ENCODE assay signal across 8 cellular contexts in the genomic region with DNA sequence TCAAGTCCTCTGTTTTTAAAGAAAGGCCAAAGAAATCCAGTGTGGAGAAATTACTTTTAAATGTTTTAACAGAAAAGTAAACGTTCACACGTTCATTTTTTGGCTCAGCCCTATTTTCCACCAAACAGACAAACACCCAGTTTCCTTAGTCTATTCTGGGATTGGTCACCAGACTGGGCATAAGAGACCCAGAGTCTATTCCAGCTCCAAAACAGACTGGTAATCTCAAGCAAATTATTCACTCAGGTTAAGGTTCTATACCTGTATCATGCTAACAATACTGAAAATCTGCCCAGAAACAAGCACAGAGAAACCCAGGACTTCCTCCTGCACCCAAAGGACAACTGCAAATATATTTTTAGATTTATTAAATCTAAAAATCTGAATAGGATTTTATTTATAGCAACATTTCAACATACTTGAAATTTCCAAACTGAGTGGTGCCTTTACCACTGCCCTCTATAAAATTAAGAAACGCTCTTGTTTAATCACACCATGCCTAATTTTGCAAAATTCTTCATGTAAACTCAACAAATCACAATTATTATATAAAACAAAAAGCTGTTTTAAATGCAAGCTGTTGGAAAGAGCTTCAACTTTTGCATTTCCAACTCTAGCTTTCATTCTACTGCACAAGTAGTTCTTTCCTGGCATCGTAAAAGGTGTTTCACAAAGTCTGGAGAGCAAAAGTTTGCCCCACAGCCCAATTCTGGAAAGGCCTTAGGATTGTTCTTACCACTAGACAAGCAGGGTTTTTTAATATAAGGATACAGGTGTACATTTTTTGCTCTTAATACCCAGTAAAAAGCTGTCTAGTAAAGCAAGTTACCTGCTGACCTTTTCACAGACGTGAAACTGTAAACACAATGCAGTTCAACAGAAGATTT. TPM values are rescaled to one million over a fixed set of nuclear protein-coding genes. Genes with fewer than 3 reads are reported as not detected.
A peak's percentile ranks its signal among the peaks of the same experiment; 100 is the strongest.
DNase-seq lines count a peak whose midpoint lies in the region; ATAC-seq, FAIRE-seq and TF ChIP-seq lines count a peak whose summit lies in the region.

No MANE protein-coding gene starts in this region.

- H3K9me3 ChIP-seq in A549: no peaks in the 10 kb centered on the region
- H3K9me3 ChIP-seq in ascending aorta: no peaks in the 10 kb centered on the region

- peak overlapping the region; percentile 74 to 91 for H3K27ac ChIP-seq in A549
- peak overlapping the region; percentile 72 to 88 for H3K27ac ChIP-seq in ascending aorta

- ATAC-seq in A549: peak; percentile 41 to 45; a peak in 4 of 6 replicates
- ATAC-seq in HG03457 (IDR thresholded peaks at IDR 0.05; ENCODE audit: unreplicated experiment): no peak
- ATAC-seq in HG02981 (IDR thresholded peaks at IDR 0.05; ENCODE audit: unreplicated experiment): no peak

- CTCF ChIA-PET in A549 (lab: Yijun Ruan, JAX): interaction anchor here (1.1 kb wide), 1 partner anchor 14 kb away, joined by 4 read pairs; no protein-coding TSS in a partner anchor

- no peak for DNase-seq in A549 (ENCODE audit: low read depth in 1 of 2, low spot score in 1 of 2)
- DNase-seq in HFF-Myc (ENCODE audit: extremely low read depth, low read depth): no peak
- DNase-seq in ascending aorta (ENCODE audit: low spot score in 2 of 2): no peak
- peak; percentile 44 for DNase-seq in medulla oblongata (ENCODE audit: extremely low spot score)
- no peak for DNase-seq in kidney glomerular epithelial cell (lab: John Stamatoyannopoulos, UW)
- no peak for DNase-seq in SW480 (ENCODE audit: low spot score)

- no peak for TF ChIP-seq POLR2A in A549 (IDR thresholded peaks at IDR 0.05; ENCODE audit: low read length)

- peaks cover 18% of the 10 kb centered on the region; the same call in 2 of the 3 replicates for H3K4me1 ChIP-seq in A549
- peaks cover 0 to 12% of the 10 kb centered on the region in 2 donors for H3K4me1 ChIP-seq in ascending aorta

- no peaks in the 10 kb centered on the region for H3K27me3 ChIP-seq in ascending aorta

- no peaks in the 10 kb centered on the region for H3K36me3 ChIP-seq in ascending aorta

- 47% methylated on average over 5 of the region's 5 CpGs for WGBS in A549 (ENCODE audit: missing lambda C conversion rate)

- peak overlapping the region; percentile 76 for H3K4me2 ChIP-seq in A549

- FAIRE-seq in A549 (lab: Jason Lieb, UNC): no peak

- TF ChIP-seq EP300 in A549 (IDR thresholded peaks at IDR 0.05): no peak

- TF ChIP-seq CTCF in A549 (IDR thresholded peaks at IDR 0.05) (no peak), HFF-Myc (IDR thresholded peaks at IDR 0.05; ENCODE audit: low read depth, low read length, missing control alignments) (no peak), ascending aorta (IDR thresholded peaks at IDR 0.05) (no peak)

- TF ChIP-seq RAD21 in A549 (conservative IDR thresholded peaks at IDR 0.05 in 1 of 2, IDR thresholded peaks at IDR 0.05 in 1 of 2): no peak

- H3K4me3 ChIP-seq in A549 (peak overlapping the region; percentile 66), HFF-Myc (replicated peaks; ENCODE audit: low read depth, low read length) (peak overlapping the region; percentile 50), ascending aorta (peak overlapping the region; percentile 64 to 69)

- POLR2A ChIA-PET in A549 (lab: Yijun Ruan, JAX): interaction anchor here (1.1 kb wide), 1 partner anchor 19 kb away, joined by 3 read pairs; a partner anchor contains a TSS

- intact Hi-C loops in ascending aorta (cut with DNase I): no loop called here

TF ChIP-seq in A549, 52 proteins besides CTCF, POLR2A, EP300 and RAD21:
- no peak for TF ChIP-seq FOXS1 (CRISPR knock-in tag; IDR thresholded peaks at IDR 0.05)
- no peak for TF ChIP-seq CBX2 (IDR thresholded peaks at IDR 0.05; ENCODE audit: borderline replicate concordance, low read depth)
- TF ChIP-seq HEYL (CRISPR knock-in tag; IDR thresholded peaks at IDR 0.05): no peak
- TF ChIP-seq BHLHE40 (IDR thresholded peaks at IDR 0.05; ENCODE audit: low read depth, low read length): no peak
- TF ChIP-seq HOXA7 (CRISPR knock-in tag; IDR thresholded peaks at IDR 0.05): no peak
- TF ChIP-seq, protein P1, sequence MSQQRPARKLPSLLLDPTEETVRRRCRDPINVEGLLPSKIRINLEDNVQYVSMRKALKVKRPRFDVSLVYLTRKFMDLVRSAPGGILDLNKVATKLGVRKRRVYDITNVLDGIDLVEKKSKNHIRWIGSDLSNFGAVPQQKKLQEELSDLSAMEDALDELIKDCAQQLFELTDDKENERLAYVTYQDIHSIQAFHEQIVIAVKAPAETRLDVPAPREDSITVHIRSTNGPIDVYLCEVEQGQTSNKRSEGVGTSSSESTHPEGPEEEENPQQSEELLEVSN (IDR thresholded peaks at IDR 0.05; ENCODE audit: borderline replicate concordance, low read depth): no peak
- TF ChIP-seq, protein P2, sequence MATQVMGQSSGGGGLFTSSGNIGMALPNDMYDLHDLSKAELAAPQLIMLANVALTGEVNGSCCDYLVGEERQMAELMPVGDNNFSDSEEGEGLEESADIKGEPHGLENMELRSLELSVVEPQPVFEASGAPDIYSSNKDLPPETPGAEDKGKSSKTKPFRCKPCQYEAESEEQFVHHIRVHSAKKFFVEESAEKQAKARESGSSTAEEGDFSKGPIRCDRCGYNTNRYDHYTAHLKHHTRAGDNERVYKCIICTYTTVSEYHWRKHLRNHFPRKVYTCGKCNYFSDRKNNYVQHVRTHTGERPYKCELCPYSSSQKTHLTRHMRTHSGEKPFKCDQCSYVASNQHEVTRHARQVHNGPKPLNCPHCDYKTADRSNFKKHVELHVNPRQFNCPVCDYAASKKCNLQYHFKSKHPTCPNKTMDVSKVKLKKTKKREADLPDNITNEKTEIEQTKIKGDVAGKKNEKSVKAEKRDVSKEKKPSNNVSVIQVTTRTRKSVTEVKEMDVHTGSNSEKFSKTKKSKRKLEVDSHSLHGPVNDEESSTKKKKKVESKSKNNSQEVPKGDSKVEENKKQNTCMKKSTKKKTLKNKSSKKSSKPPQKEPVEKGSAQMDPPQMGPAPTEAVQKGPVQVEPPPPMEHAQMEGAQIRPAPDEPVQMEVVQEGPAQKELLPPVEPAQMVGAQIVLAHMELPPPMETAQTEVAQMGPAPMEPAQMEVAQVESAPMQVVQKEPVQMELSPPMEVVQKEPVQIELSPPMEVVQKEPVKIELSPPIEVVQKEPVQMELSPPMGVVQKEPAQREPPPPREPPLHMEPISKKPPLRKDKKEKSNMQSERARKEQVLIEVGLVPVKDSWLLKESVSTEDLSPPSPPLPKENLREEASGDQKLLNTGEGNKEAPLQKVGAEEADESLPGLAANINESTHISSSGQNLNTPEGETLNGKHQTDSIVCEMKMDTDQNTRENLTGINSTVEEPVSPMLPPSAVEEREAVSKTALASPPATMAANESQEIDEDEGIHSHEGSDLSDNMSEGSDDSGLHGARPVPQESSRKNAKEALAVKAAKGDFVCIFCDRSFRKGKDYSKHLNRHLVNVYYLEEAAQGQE (IDR thresholded peaks at IDR 0.05): no peak
- no peak for TF ChIP-seq JUN (IDR thresholded peaks at IDR 0.05)
- no peak for TF ChIP-seq ZFP36 (IDR thresholded peaks at IDR 0.05; ENCODE audit: borderline replicate concordance, partially characterized antibody)
- TF ChIP-seq RFX5 (IDR thresholded peaks at IDR 0.05): no peak
- no peak for TF ChIP-seq EHF (CRISPR knock-in tag; IDR thresholded peaks at IDR 0.05)
- no peak for TF ChIP-seq GATA3 (IDR thresholded peaks at IDR 0.05; ENCODE audit: borderline replicate concordance)
- TF ChIP-seq, protein P3, sequence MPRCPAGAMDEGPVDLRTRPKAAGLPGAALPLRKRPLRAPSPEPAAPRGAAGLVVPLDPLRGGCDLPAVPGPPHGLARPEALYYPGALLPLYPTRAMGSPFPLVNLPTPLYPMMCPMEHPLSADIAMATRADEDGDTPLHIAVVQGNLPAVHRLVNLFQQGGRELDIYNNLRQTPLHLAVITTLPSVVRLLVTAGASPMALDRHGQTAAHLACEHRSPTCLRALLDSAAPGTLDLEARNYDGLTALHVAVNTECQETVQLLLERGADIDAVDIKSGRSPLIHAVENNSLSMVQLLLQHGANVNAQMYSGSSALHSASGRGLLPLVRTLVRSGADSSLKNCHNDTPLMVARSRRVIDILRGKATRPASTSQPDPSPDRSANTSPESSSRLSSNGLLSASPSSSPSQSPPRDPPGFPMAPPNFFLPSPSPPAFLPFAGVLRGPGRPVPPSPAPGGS (IDR thresholded peaks at IDR 0.05): no peak
- no peak for TF ChIP-seq ZC3H11A (IDR thresholded peaks at IDR 0.05)
- no peak for TF ChIP-seq ESRRA (IDR thresholded peaks at IDR 0.05; ENCODE audit: borderline replicate concordance, low read length)
- TF ChIP-seq NFE2L2 (conservative IDR thresholded peaks at IDR 0.05; ENCODE audit: low read length): no peak
- no peak for TF ChIP-seq NPAS2 (CRISPR knock-in tag; IDR thresholded peaks at IDR 0.05; ENCODE audit: borderline replicate concordance)
- TF ChIP-seq SREBF2 (IDR thresholded peaks at IDR 0.05): no peak

RNA-seq across cellular contexts. Expression of a gene that starts 18.7 kb away (rescaled TPM):
- polyA plus RNA-seq in A549 (2011; rRNA removed) (23.9 and 26.5 TPM in 2 replicates), A549 (2017; fragmentation: RNase III; extraction: RNeasy Plus Mini Kit Qiagen cat#74134 plus additional on column Dnase treatment) (9.5 to 11.3 TPM (median 9.9 TPM) in 3 replicates)
- polyA plus RNA-seq in A549 (2012; cell fraction: cytosol; rRNA removed): 2.9 and 3.3 TPM in 2 replicates
- polyA plus RNA-seq in A549 (2012; cell fraction: nucleus; rRNA removed): 2.2 and 2.7 TPM in 2 replicates
- 33.0 and 42.5 TPM in 2 replicates for polyA minus RNA-seq in A549 (2011; rRNA and poly(A)+ RNA removed)
- total RNA-seq in ascending aorta: 10.0 TPM

Comparison
In these comparisons a context has a peak if more than half of its experiments do, and no peak if none do; other contexts are left out.
1. ATAC-seq: peak in A549 (2 of 2); none in HG03457 (single experiment) and HG02981 (single experiment).
2. Peak in every context shown above with its lines, with median percentiles within 50 percentile points of each other: H3K4me3 ChIP-seq.